Comparison of ENCODE assay signal across 9 cellular contexts in genomic region chr15:70334286-70334685, GRCh38.
"Had no signal": no experiment of that assay in that cellular context is flagged by ENCODE, and none has a peak within 500 bp of the region (broad histone marks: within the 10 kb centered on the region; RNA-seq: fewer than 3 reads in every experiment).

No MANE protein-coding gene starts in this region.

- H3K27ac ChIP-seq: GM23248, HL-60, KMS-11 had no signal

- H3K4me1 ChIP-seq: HAP-1 had no signal

- DNase-seq: GM23248, GOT3, H7, KBM-7 had no signal

- FAIRE-seq: HepG2 had no signal

- ATAC-seq: HCT116, HepG2 had no signal

- H3K36me3 ChIP-seq: HAP-1 had no signal

- H3K4me3 ChIP-seq: GM23248, HAP-1 had no signal

- H3K9me3 ChIP-seq: HAP-1 had no signal
